16 cellular contexts compared by ENCODE assay signal in genomic region chr19:47408156-47408938, GRCh38. TPM values are rescaled to one million over a fixed set of nuclear protein-coding genes. Genes with fewer than 3 reads are reported as not detected.
DNase-seq lines count a peak whose midpoint lies in the region; ATAC-seq and TF ChIP-seq lines count a peak whose summit lies in the region.
"Had no signal": no experiment of that assay in that cellular context is flagged by ENCODE, and none has a peak within 500 bp of the region (broad histone marks: within the 10 kb centered on the region; RNA-seq: fewer than 3 reads in every experiment).

No MANE protein-coding gene starts in this region.

- H3K36me3 ChIP-seq in GM23248 (ENCODE audit: low read depth) = no peaks in the 10 kb centered on the region; the same call in 1 of the 2 replicates
- H3K36me3 ChIP-seq in osteoblast (ENCODE audit: insufficient read depth, low read length) = no peaks in the 10 kb centered on the region
- H3K36me3 ChIP-seq: HAP-1 had no signal

- H3K4me1 ChIP-seq in GM23248 (ENCODE audit: insufficient read depth) = no peaks in the 10 kb centered on the region
- no peaks in the 10 kb centered on the region for H3K4me1 ChIP-seq in osteoblast (ENCODE audit: insufficient read depth, low read length)
- H3K4me1 ChIP-seq: HAP-1 had no signal

- no peak overlapping the region for H3K4me3 ChIP-seq in GM23248
- no peak overlapping the region for H3K4me3 ChIP-seq in NB4 (ENCODE audit: low read depth, low read length)
- H3K4me3 ChIP-seq in osteoblast (ENCODE audit: insufficient read depth, low read length) = no peak overlapping the region
- H3K4me3 ChIP-seq: HAP-1 had no signal

- H3K9me2 ChIP-seq in GM23248 (ENCODE audit: insufficient read depth) = no peaks in the 10 kb centered on the region

- H3K9me3 Mint-ChIP-seq in glutamatergic neuron (ENCODE audit: unreplicated experiment) = peaks cover 11% of the 10 kb centered on the region
- H3K9me3 Mint-ChIP-seq: HFFc6 had no signal

- H3K27ac ChIP-seq in GM23248 (no peak overlapping the region), osteoblast (ENCODE audit: low read depth, low read length) (no peak overlapping the region)

- peak overlapping the region; percentile 74 for H3K4me3 Mint-ChIP-seq in glutamatergic neuron (ENCODE audit: unreplicated experiment)
- H3K4me3 Mint-ChIP-seq: CD8-positive, alpha-beta memory T cell; HFFc6 had no signal

- no peak for TF ChIP-seq CTCF in NB4 (IDR thresholded peaks at IDR 0.05; ENCODE audit: low read depth, low read length)
- TF ChIP-seq CTCF in glutamatergic neuron (IDR thresholded peaks at IDR 0.05; ENCODE audit: partially characterized antibody, unreplicated experiment) = no peak
- TF ChIP-seq CTCF in osteoblast (IDR thresholded peaks at IDR 0.05; ENCODE audit: extremely low read depth, low read depth, low read length) = no peak

- H2AFZ ChIP-seq in GM23248 (no peak overlapping the region), osteoblast (ENCODE audit: low read length) (no peak overlapping the region)

- H3F3A ChIP-seq in GM23248 (ENCODE audit: insufficient read depth) = no peaks in the 10 kb centered on the region

- peak; percentile 13 for DNase-seq in GM23248
- DNase-seq in NB4 (ENCODE audit: low read depth) = peak; percentile 31
- DNase-seq in glutamatergic neuron = no peak
- DNase-seq in osteoblast (ENCODE audit: insufficient read length, low spot score, missing footprints) = peak; percentile 70
- DNase-seq in RPMI8226 = no peak
- DNase-seq in HuH-7.5 (ENCODE audit: low spot score) = no peak
- DNase-seq: Caco-2; CD8-positive, alpha-beta memory T cell; DND-41; GF-D8; HFFc6; Karpas-422 had no signal

- H3K27me3 ChIP-seq in GM23248 (replicated peaks; ENCODE audit: insufficient read depth) (no peaks in the 10 kb centered on the region), osteoblast (ENCODE audit: insufficient read depth, low read length) (peaks cover 6% of the 10 kb centered on the region)

- H3K79me2 ChIP-seq in GM23248 (ENCODE audit: insufficient read depth) (no peaks in the 10 kb centered on the region), osteoblast (ENCODE audit: insufficient read depth, low read length) (no peaks in the 10 kb centered on the region)

- 89 to 91% methylated on average over 14 of the region's 14 CpGs for WGBS in GM23248 (ENCODE audit: low coverage in 1 of 2, low lambda C conversion rate in 2 of 2, missing lambda C conversion rate in 2 of 2), 2 experiments

- no peaks in the 10 kb centered on the region for H3K9me3 ChIP-seq in GM23248 (ENCODE audit: low read depth)
- no peaks in the 10 kb centered on the region for H3K9me3 ChIP-seq in osteoblast (ENCODE audit: low read depth, low read length)
- H3K9me3 ChIP-seq: Caco-2, HAP-1 had no signal

- ATAC-seq in HG03521 (IDR thresholded peaks at IDR 0.05; ENCODE audit: unreplicated experiment) = no peak
- ATAC-seq in HG02642 (IDR thresholded peaks at IDR 0.05; ENCODE audit: poor library complexity, unreplicated experiment) = no peak

- peaks cover 21% of the 10 kb centered on the region for H3K27me3 Mint-ChIP-seq in glutamatergic neuron (ENCODE audit: unreplicated experiment)

- no peaks in the 10 kb centered on the region for H4K20me1 ChIP-seq in GM23248 (ENCODE audit: insufficient read depth)
- H4K20me1 ChIP-seq in osteoblast (ENCODE audit: insufficient read depth, low read length) = no peaks in the 10 kb centered on the region

- in situ Hi-C loops in GM23248 (cut with MboI) = no loop called here

- peaks cover 19% of the 10 kb centered on the region for H3K36me3 Mint-ChIP-seq in glutamatergic neuron (ENCODE audit: unreplicated experiment)
- H3K36me3 Mint-ChIP-seq: CD14-positive monocyte had no signal

- peaks cover 6% of the 10 kb centered on the region for H3K4me1 Mint-ChIP-seq in glutamatergic neuron (ENCODE audit: low read depth, unreplicated experiment)
- H3K4me1 Mint-ChIP-seq: CD14-positive monocyte had no signal

- H3K4me2 ChIP-seq in GM23248 (ENCODE audit: unreplicated experiment) = no peak overlapping the region
- H3K4me2 ChIP-seq in osteoblast (ENCODE audit: insufficient read depth, low read length) = no peak overlapping the region

- no peak for TF ChIP-seq POLR2A in NB4 (IDR thresholded peaks at IDR 0.05; ENCODE audit: extremely low read depth, insufficient read length)

- no peak overlapping the region for H3K9ac ChIP-seq in GM23248

- H3K27ac Mint-ChIP-seq in glutamatergic neuron (ENCODE audit: unreplicated experiment) = no peak overlapping the region
- H3K27ac Mint-ChIP-seq: CD14-positive monocyte, HFFc6 had no signal

RNA-seq across cellular contexts. Expression of gene MEIS3, which starts 11.0 kb away (rescaled TPM):
- 51.5 and 56.1 TPM in 2 replicates for total RNA-seq in GM23248 (2014; rRNA removed; shearing (Covaris generic))
- polyA plus RNA-seq in GM23248 (2016; fragmentation: Nextera tagmentation; extraction: Ambion mirVana) = 17.6 and 20.1 TPM in 2 replicates
- total RNA-seq in glutamatergic neuron (ENCODE audit: unreplicated experiment) = 255 TPM
- 8.3 and 19.7 TPM in 2 replicates for total RNA-seq in osteoblast
- total RNA-seq: CD8-positive, alpha-beta memory T cell had no signal
- polyA plus RNA-seq: CD14-positive monocyte; CD8-positive, alpha-beta memory T cell had no signal

RNA-seq across cellular contexts. Expression of gene DHX34, which starts 59.2 kb away (rescaled TPM):
- 11.0 and 13.2 TPM in 2 replicates for total RNA-seq in GM23248 (2014; rRNA removed; shearing (Covaris generic))
- 7.7 TPM in 2 replicates for polyA plus RNA-seq in GM23248 (2016; fragmentation: Nextera tagmentation; extraction: Ambion mirVana)
- 119 TPM for total RNA-seq in glutamatergic neuron (ENCODE audit: unreplicated experiment)
- total RNA-seq in osteoblast = 10.9 and 12.7 TPM in 2 replicates

Comparison
In these comparisons a context has a peak if more than half of its experiments do, and no peak if none do; other contexts are left out.
1. DNase-seq: peak in GM23248 (single experiment), NB4 (single experiment) and osteoblast (single experiment); none in glutamatergic neuron (single experiment), RPMI8226 (single experiment) and HuH-7.5 (single experiment).